ENCODE assay signal across 9 cellular contexts in the genomic region with DNA sequence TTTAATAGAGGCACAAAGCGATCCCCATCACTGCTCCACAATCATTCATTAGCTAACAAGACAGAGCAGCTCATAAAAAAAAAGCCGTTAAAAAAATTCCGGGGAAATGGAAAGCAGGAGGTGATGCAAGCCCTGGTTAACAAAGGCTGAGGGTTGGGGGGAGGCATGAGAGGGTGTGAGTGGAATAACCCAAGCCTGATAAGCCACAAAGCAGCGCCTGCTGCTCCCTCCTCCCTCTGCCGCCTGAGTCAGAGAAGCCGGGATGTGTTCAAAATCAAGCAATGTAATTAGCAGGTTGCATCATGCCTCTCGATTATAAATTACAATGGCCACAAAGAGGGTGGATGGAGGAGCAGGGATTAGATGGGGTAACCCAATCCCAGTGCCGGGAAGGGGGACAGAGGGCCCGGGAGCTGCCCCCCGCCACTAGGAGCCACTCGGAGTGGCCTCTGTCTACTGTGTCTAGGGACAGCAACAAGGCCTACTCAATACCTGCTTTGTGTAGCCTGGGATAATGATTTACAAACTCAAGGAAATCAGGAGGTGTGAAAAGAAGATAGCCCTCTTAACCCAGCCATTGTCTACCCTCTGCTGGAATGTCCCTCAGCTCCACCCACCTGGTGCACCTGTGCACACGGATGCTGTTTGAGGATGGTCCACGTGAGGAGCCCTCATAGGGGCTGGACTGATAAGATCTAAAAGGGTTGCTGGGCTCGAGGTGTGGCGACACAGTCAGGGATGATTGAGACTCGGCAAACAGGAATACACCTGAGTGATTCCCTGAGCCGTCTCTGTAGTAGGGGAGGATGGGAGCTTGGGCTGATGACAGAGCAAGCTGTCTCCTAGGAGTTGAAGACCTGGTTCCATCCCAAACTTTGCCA.
DNase-seq lines count a peak whose midpoint lies in the region; ATAC-seq and TF ChIP-seq lines count a peak whose summit lies in the region.
"Had no signal": no experiment of that assay in that cellular context is flagged by ENCODE, and none has a peak within 500 bp of the region (broad histone marks: within the 10 kb centered on the region; RNA-seq: fewer than 3 reads in every experiment).

No MANE protein-coding gene starts in this region.

- no peak for TF ChIP-seq POLR2A in tibial nerve (IDR thresholded peaks at IDR 0.05)

- no peaks in the 10 kb centered on the region for H3K9me3 Mint-ChIP-seq in activated T-helper 17 cell treated with anti-CD3 and anti-CD28 coated beads, Interleukin-2, amount 50 U/mL, for 72 hours
- H3K9me3 Mint-ChIP-seq: T-helper 1 cell treated with Interleukin-12 subunit alpha and Interleukin-12 subunit beta and Interleukin-4 antibody, amounts not matched to agents 30 μg/mL and 1 μg/mL, for 36 hours had no signal

- H3K27ac Mint-ChIP-seq in activated T-helper 17 cell treated with anti-CD3 and anti-CD28 coated beads, Interleukin-2, amount 50 U/mL, for 72 hours, result peak overlapping the region; percentile 20
- H3K27ac Mint-ChIP-seq: T-helper 1 cell treated with Interleukin-12 subunit alpha and Interleukin-12 subunit beta and Interleukin-4 antibody, amounts not matched to agents 30 μg/mL and 1 μg/mL, for 36 hours had no signal

- no peak for TF ChIP-seq EP300 in tibial nerve (IDR thresholded peaks at IDR 0.05)

- in situ Hi-C loops in G401 (cut with HindIII; ENCODE audit: low sequenced_read_pairs), result no loop called here

- WGBS in tibial nerve, 2 donors, result 54 to 60% methylated on average over 17 of the region's 17 CpGs

- no peaks in the 10 kb centered on the region for H3K27me3 Mint-ChIP-seq in activated T-helper 17 cell treated with anti-CD3 and anti-CD28 coated beads, Interleukin-2, amount 50 U/mL, for 72 hours

- TF ChIP-seq CTCF in kidney epithelial cell (IDR thresholded peaks at IDR 0.05; ENCODE audit: insufficient read depth, low read length, poor library complexity, severe bottlenecking) (no peak), tibial nerve (IDR thresholded peaks at IDR 0.05) (no peak)

- peaks cover 0 to 20% (median 9%) of the 10 kb centered on the region in 4 donors for H3K4me1 ChIP-seq in tibial nerve

- no peaks in the 10 kb centered on the region for H3K9me3 ChIP-seq in tibial nerve

- no peak overlapping the region for H3K4me3 ChIP-seq in kidney epithelial cell (ENCODE audit: low read depth, low read length)
- H3K4me3 ChIP-seq in tibial nerve, result no peak overlapping the region

- no peaks in the 10 kb centered on the region for H3K27me3 ChIP-seq in kidney epithelial cell (ENCODE audit: control insufficient read depth, insufficient read depth, low read length)
- no peaks in the 10 kb centered on the region for H3K27me3 ChIP-seq in tibial nerve

- no peak overlapping the region for H3K27ac ChIP-seq in tibial nerve

- DNase-seq in GM04504 (ENCODE audit: low read depth) (peak; percentile 95), NCI-H1930 (lab: John Stamatoyannopoulos, UW) (peak; percentile 36 to 82), kidney epithelial cell (ENCODE audit: low read depth) (peak; percentile 95), mesenteric fat pad (ENCODE audit: low spot score) (no peak), G401 (ENCODE audit: low spot score) (no peak), tibial nerve (ENCODE audit: low spot score in 2 of 2) (no peak)
- DNase-seq in activated T-cell treated with anti-CD3 and anti-CD28 coated beads, Interleukin-2, amount 50 U/mL, for 48 hours, result no peak

- H3K4me3 Mint-ChIP-seq in activated T-helper 17 cell treated with anti-CD3 and anti-CD28 coated beads, Interleukin-2, amount 50 U/mL, for 72 hours, result no peak overlapping the region
- H3K4me3 Mint-ChIP-seq: T-helper 1 cell treated with Interleukin-12 subunit alpha and Interleukin-12 subunit beta and Interleukin-4 antibody, amounts not matched to agents 30 μg/mL and 1 μg/mL, for 36 hours had no signal

- no peaks in the 10 kb centered on the region for H3K4me1 Mint-ChIP-seq in activated T-helper 17 cell treated with anti-CD3 and anti-CD28 coated beads, Interleukin-2, amount 50 U/mL, for 72 hours

- H3K36me3 Mint-ChIP-seq in activated T-helper 17 cell treated with anti-CD3 and anti-CD28 coated beads, Interleukin-2, amount 50 U/mL, for 72 hours (ENCODE audit: low read depth), result no peaks in the 10 kb centered on the region

- ATAC-seq in activated T-helper 17 cell treated with anti-CD3 and anti-CD28 coated beads, Interleukin-2, amount 50 U/mL, for 72 hours (replicated peaks), result no peak

- H3K36me3 ChIP-seq in kidney epithelial cell (ENCODE audit: control insufficient read depth, insufficient read depth, low read length), result no peaks in the 10 kb centered on the region
- no peaks in the 10 kb centered on the region for H3K36me3 ChIP-seq in tibial nerve

Comparison
In these comparisons a context has a peak if more than half of its experiments do, and no peak if none do; other contexts are left out.
1. DNase-seq: peak in GM04504 (single experiment), NCI-H1930 (2 of 2) and kidney epithelial cell (single experiment); none in activated T-cell treated with anti-CD3 and anti-CD28 coated beads, Interleukin-2, amount 50 U/mL, for 48 hours (0 of 2), mesenteric fat pad (single experiment), G401 (single experiment) and tibial nerve (0 of 2).